Comparison of ENCODE assay signal across 24 cellular contexts in the genomic region with DNA sequence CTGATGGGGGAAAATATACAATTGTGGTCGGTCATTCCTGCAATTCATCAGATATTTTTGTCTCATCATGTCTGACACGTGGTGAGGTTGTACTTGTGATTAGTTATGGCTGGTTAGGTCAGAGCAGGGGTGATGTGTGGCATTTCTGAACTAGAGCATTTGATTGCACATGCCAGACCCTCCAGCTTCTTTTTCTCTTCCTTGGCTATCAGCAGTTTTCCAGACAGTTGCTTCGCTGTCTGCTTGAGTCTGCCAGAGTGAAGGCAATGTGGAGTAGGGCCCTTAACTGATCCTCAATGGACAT.
"Had no signal": no experiment of that assay in that cellular context is flagged by ENCODE, and none has a peak within 500 bp of the region (broad histone marks: within the 10 kb centered on the region; RNA-seq: fewer than 3 reads in every experiment).

No MANE protein-coding gene starts in this region.

- H3K4me3 Mint-ChIP-seq: activated naive CD4-positive, alpha-beta T cell treated with anti-CD3 and anti-CD28 coated beads, Interleukin-2, amount 50 U/mL, for 24 hours; natural killer cell treated with Interleukin-12 subunit alpha and Interleukin-12 subunit beta and Interleukin-15 and Interleukin-18, amount 100 ng/mL, for 72 hours had no signal

- H3K27ac ChIP-seq: adrenal gland, cardiac muscle cell, neutrophil, tibial artery, uterus, VCaP had no signal

- H3K27ac Mint-ChIP-seq: activated naive CD4-positive, alpha-beta T cell treated with anti-CD3 and anti-CD28 coated beads, Interleukin-2, amount 50 U/mL, for 24 hours; natural killer cell treated with Interleukin-12 subunit alpha and Interleukin-12 subunit beta and Interleukin-15 and Interleukin-18, amount 100 ng/mL, for 72 hours had no signal

- H3K36me3 Mint-ChIP-seq: natural killer cell treated with Interleukin-12 subunit alpha and Interleukin-12 subunit beta and Interleukin-15 and Interleukin-18, amount 100 ng/mL, for 72 hours had no signal

- H3K4me1 ChIP-seq: adrenal gland, tibial artery, uterus had no signal

- ATAC-seq: natural killer cell treated with Interleukin-12 subunit alpha and Interleukin-12 subunit beta and Interleukin-15 and Interleukin-18, amount 100 ng/mL, for 72 hours; stimulated activated naive CD8-positive, alpha-beta T cell treated with anti-CD3 and anti-CD28 coated beads, Interleukin-15, Interleukin-2, amounts not matched to agents 100 U/mL and 50 U/mL, for 24 hours had no signal

- H3K36me3 ChIP-seq: adrenal gland, cardiac muscle cell, neutrophil, tibial artery, uterus had no signal

- H3K4me3 ChIP-seq: adrenal gland, cardiac muscle cell, tibial artery, uterus had no signal

- H3K4me1 Mint-ChIP-seq: activated naive CD4-positive, alpha-beta T cell treated with anti-CD3 and anti-CD28 coated beads, Interleukin-2, amount 50 U/mL, for 24 hours had no signal

- H3K27me3 Mint-ChIP-seq: activated naive CD4-positive, alpha-beta T cell treated with anti-CD3 and anti-CD28 coated beads, Interleukin-2, amount 50 U/mL, for 24 hours; natural killer cell treated with Interleukin-12 subunit alpha and Interleukin-12 subunit beta and Interleukin-15 and Interleukin-18, amount 100 ng/mL, for 72 hours had no signal

- H3K27me3 ChIP-seq: adrenal gland, cardiac muscle cell, tibial artery, uterus had no signal

- DNase-seq: activated CD4-positive, alpha-beta T cell treated with anti-CD3 and anti-CD28 coated beads, Interleukin-2, amount 50 U/mL, for 48 hours; activated CD4-positive, CD25-positive, alpha-beta regulatory T cell treated with anti-CD3 and anti-CD28 coated beads, Interleukin-2, amount 50 U/mL, for 72 hours; activated gamma-delta T cell; adrenal gland; dermis blood vessel endothelial cell; effector memory CD4-positive, alpha-beta T cell; head of caudate nucleus; left cardiac atrium; mesendoderm; posterior cingulate gyrus; stimulated activated CD4-positive, alpha-beta T cell treated with anti-CD3 and anti-CD28 coated beads, Interleukin-12 subunit alpha, Interleukin-12 subunit beta, amount 100 ng/mL, for 4 hours; stimulated activated CD4-positive, alpha-beta T cell treated with anti-CD3 and anti-CD28 coated beads, Interleukin-1b, Interleukin-23, amount 100 ng/mL, for 48 hours; stimulated activated CD8-positive, alpha-beta memory T cell treated with anti-CD3 and anti-CD28 coated beads, Interleukin-4, amount 100 ng/mL, for 48 hours; stimulated activated naive CD8-positive, alpha-beta T cell treated with anti-CD3 and anti-CD28 coated beads, Interleukin-15, Interleukin-2, amounts not matched to agents 100 U/mL and 50 U/mL, for 24 hours; substantia nigra; SW 1271; T-helper 2 cell; tibial artery; uterus had no signal

- H3K9me3 ChIP-seq: adrenal gland, neutrophil, tibial artery, uterus had no signal

- H3K9me3 Mint-ChIP-seq: activated naive CD4-positive, alpha-beta T cell treated with anti-CD3 and anti-CD28 coated beads, Interleukin-2, amount 50 U/mL, for 24 hours; natural killer cell treated with Interleukin-12 subunit alpha and Interleukin-12 subunit beta and Interleukin-15 and Interleukin-18, amount 100 ng/mL, for 72 hours had no signal
